ENCODE assay signal across 21 cellular contexts in genomic region chr1:224751547-224752311, GRCh38.
"Had no signal": no experiment of that assay in that cellular context is flagged by ENCODE, and none has a peak within 500 bp of the region (broad histone marks: within the 10 kb centered on the region; RNA-seq: fewer than 3 reads in every experiment).

No MANE protein-coding gene starts in this region.

- H3K27me3 ChIP-seq: colonic mucosa, esophagus muscularis mucosa, gastroesophageal sphincter, right lobe of liver, thyroid gland, upper lobe of right lung had no signal

- H3K9me3 ChIP-seq: colonic mucosa, esophagus muscularis mucosa, gastroesophageal sphincter, right lobe of liver, thyroid gland, upper lobe of right lung had no signal

- H3K4me1 ChIP-seq: colonic mucosa, esophagus muscularis mucosa, gastroesophageal sphincter, thyroid gland, upper lobe of right lung had no signal

- H3K27ac ChIP-seq: colonic mucosa, esophagus muscularis mucosa, gastroesophageal sphincter, right lobe of liver, skin epidermis, thyroid gland, upper lobe of right lung had no signal

- H3K27me3 Mint-ChIP-seq: activated naive CD8-positive, alpha-beta T cell treated with anti-CD3 and anti-CD28 coated beads for 36 hours had no signal

- DNase-seq: activated CD4-positive, alpha-beta memory T cell treated with anti-CD3 and anti-CD28 coated beads for 36 hours; activated CD4-positive, alpha-beta T cell treated with anti-CD3 and anti-CD28 coated beads for 36 hours; activated naive CD4-positive, alpha-beta T cell treated with Interleukin-2 at 50 U/mL for 16 hours; activated naive CD8-positive, alpha-beta T cell treated with anti-CD3 and anti-CD28 coated beads for 36 hours; activated T-cell treated with anti-CD3 and anti-CD28 coated beads, Interleukin-2, amount 50 U/mL, for 48 hours; colonic mucosa; hypothalamus; left cardiac atrium; midbrain; right lobe of liver; stimulated activated CD4-positive, alpha-beta T cell treated with anti-CD3 and anti-CD28 coated beads, Interleukin-1b, Interleukin-23, amount 100 ng/mL, for 48 hours; substantia nigra; T-helper 9 cell; thyroid gland; upper lobe of right lung had no signal

- H3K36me3 Mint-ChIP-seq: activated CD4-positive, alpha-beta memory T cell treated with anti-CD3 and anti-CD28 coated beads for 36 hours; natural killer cell treated with Interleukin-12 subunit alpha and Interleukin-12 subunit beta and Interleukin-15 and Interleukin-18, amount 100 ng/mL, for 72 hours; WTC11 had no signal

- H3K36me3 ChIP-seq: colonic mucosa, esophagus muscularis mucosa, gastroesophageal sphincter, right lobe of liver, thyroid gland, upper lobe of right lung had no signal

- H3K27ac Mint-ChIP-seq: activated CD4-positive, alpha-beta memory T cell treated with anti-CD3 and anti-CD28 coated beads for 36 hours; activated CD4-positive, alpha-beta T cell treated with anti-CD3 and anti-CD28 coated beads for 36 hours; natural killer cell treated with Interleukin-12 subunit alpha and Interleukin-12 subunit beta and Interleukin-15 and Interleukin-18, amount 100 ng/mL, for 72 hours; stimulated activated naive CD8-positive, alpha-beta T cell treated with anti-CD3 and anti-CD28 coated beads, Interleukin-15, Interleukin-2, amounts not matched to agents 100 ng/mL and 50 ng/mL, for 24 hours; WTC11 had no signal

- H3K4me3 Mint-ChIP-seq: activated CD4-positive, alpha-beta memory T cell treated with anti-CD3 and anti-CD28 coated beads for 36 hours; activated CD4-positive, alpha-beta T cell treated with anti-CD3 and anti-CD28 coated beads for 36 hours; activated naive CD8-positive, alpha-beta T cell treated with anti-CD3 and anti-CD28 coated beads for 36 hours; natural killer cell treated with Interleukin-12 subunit alpha and Interleukin-12 subunit beta and Interleukin-15 and Interleukin-18, amount 100 ng/mL, for 72 hours; stimulated activated naive CD8-positive, alpha-beta T cell treated with anti-CD3 and anti-CD28 coated beads, Interleukin-15, Interleukin-2, amounts not matched to agents 100 ng/mL and 50 ng/mL, for 24 hours; WTC11 had no signal

- ATAC-seq: activated CD4-positive, alpha-beta T cell treated with anti-CD3 and anti-CD28 coated beads for 36 hours; gastroesophageal sphincter; left cardiac atrium; natural killer cell treated with Interleukin-12 subunit alpha and Interleukin-12 subunit beta and Interleukin-15 and Interleukin-18, amount 100 ng/mL, for 72 hours; right lobe of liver; upper lobe of right lung; WTC11 had no signal

- H3K9me3 Mint-ChIP-seq: activated CD4-positive, alpha-beta memory T cell treated with anti-CD3 and anti-CD28 coated beads for 36 hours; natural killer cell treated with Interleukin-12 subunit alpha and Interleukin-12 subunit beta and Interleukin-15 and Interleukin-18, amount 100 ng/mL, for 72 hours; stimulated activated naive CD8-positive, alpha-beta T cell treated with anti-CD3 and anti-CD28 coated beads, Interleukin-15, Interleukin-2, amounts not matched to agents 100 ng/mL and 50 ng/mL, for 24 hours; WTC11 had no signal

- H3K4me3 ChIP-seq: colonic mucosa, esophagus muscularis mucosa, gastroesophageal sphincter, right lobe of liver, skin epidermis, thyroid gland, upper lobe of right lung had no signal
